8 cellular contexts compared by ENCODE assay signal in genomic region chr7:2451171-2452073, GRCh38. TPM values are rescaled to one million over a fixed set of nuclear protein-coding genes. Genes with fewer than 3 reads are reported as not detected.
DNase-seq lines count a peak whose midpoint lies in the region; ATAC-seq and TF ChIP-seq lines count a peak whose summit lies in the region.

No MANE protein-coding gene starts in this region.

- no peaks in the 10 kb centered on the region for H3K79me2 ChIP-seq in OCI-LY3 (ENCODE audit: low read length)

- H3K36me3 ChIP-seq in BE2C, result no peaks in the 10 kb centered on the region
- no peaks in the 10 kb centered on the region for H3K36me3 ChIP-seq in OCI-LY3 (replicated peaks; ENCODE audit: low read depth, low read length)
- no peaks in the 10 kb centered on the region for H3K36me3 ChIP-seq in muscle layer of colon (ENCODE audit: insufficient read depth, low read length)

- peak overlapping the region; percentile 64; the same call in 1 of the 2 replicates for H2AFZ ChIP-seq in OCI-LY3 (ENCODE audit: low read depth, low read length)

- H3K4me3 ChIP-seq in BE2C (ENCODE audit: low read depth, low read length) (peak overlapping the region; percentile 60), OCI-LY3 (ENCODE audit: low read length) (peak overlapping the region; percentile 74), epithelial cell of proximal tubule (ENCODE audit: low read depth, low read length) (peak overlapping the region; percentile 57), muscle layer of colon (ENCODE audit: low read depth in 1 of 2, low read length in 2 of 2) (peak overlapping the region; percentile 50 to 68)

- H3K9me3 ChIP-seq in BE2C (no peaks in the 10 kb centered on the region), OCI-LY3 (ENCODE audit: insufficient read depth, low read length) (no peaks in the 10 kb centered on the region), muscle layer of colon (ENCODE audit: low read length) (no peaks in the 10 kb centered on the region)

- peak overlapping the region; percentile 86 for H3K4me2 ChIP-seq in OCI-LY3 (ENCODE audit: low read length)

- TF ChIP-seq CTCF in BE2C (IDR thresholded peaks at IDR 0.05; ENCODE audit: low read depth, low read length) (peak; percentile 85), OCI-LY3 (IDR thresholded peaks at IDR 0.05; ENCODE audit: low read depth, low read length) (peak; percentile 73), epithelial cell of proximal tubule (conservative IDR thresholded peaks at IDR 0.05; ENCODE audit: low read depth, low read length) (peak; percentile 84)

- H4K20me1 ChIP-seq in OCI-LY3 (ENCODE audit: insufficient read depth, low read length), result no peaks in the 10 kb centered on the region

- no peaks in the 10 kb centered on the region; the same call in 1 of the 2 replicates for H3K27me3 ChIP-seq in BE2C
- H3K27me3 ChIP-seq in OCI-LY3 (ENCODE audit: low read depth, low read length), result no peaks in the 10 kb centered on the region
- H3K27me3 ChIP-seq in muscle layer of colon (ENCODE audit: control insufficient read depth in 1 of 2, insufficient read depth in 2 of 2, low read length in 2 of 2), result no peaks in the 10 kb centered on the region

- peak; percentile 79 for ATAC-seq in GM19043 (IDR thresholded peaks at IDR 0.05; ENCODE audit: low read depth, unreplicated experiment)

- peak overlapping the region; percentile 50; the same call in 1 of the 2 replicates for H3K9ac ChIP-seq in OCI-LY3 (ENCODE audit: low read length)
- H3K9ac ChIP-seq in muscle layer of colon (ENCODE audit: low read length), result no peak overlapping the region

- H3K4me1 ChIP-seq in BE2C, result peaks cover 8% of the 10 kb centered on the region
- H3K4me1 ChIP-seq in OCI-LY3 (ENCODE audit: low read length), result peaks cover 6% of the 10 kb centered on the region
- H3K4me1 ChIP-seq in muscle layer of colon (ENCODE audit: insufficient read depth, low read length), result peaks cover 8% of the 10 kb centered on the region

- H3K27ac ChIP-seq in OCI-LY3 (ENCODE audit: low read length), result no peak overlapping the region
- no peak overlapping the region for H3K27ac ChIP-seq in muscle layer of colon (ENCODE audit: low read depth, low read length)

- peak; percentile 93 for DNase-seq in BE2C
- DNase-seq in HK-2 (ENCODE audit: unreplicated experiment), result peak; percentile 88
- peak; percentile 74 for DNase-seq in activated T-cell treated with anti-CD3 and anti-CD28 coated beads for 4 hours
- DNase-seq in epithelial cell of proximal tubule (ENCODE audit: low read depth), result no peak
- DNase-seq in stimulated activated CD8-positive, alpha-beta memory T cell treated with anti-CD3 and anti-CD28 coated beads, Interleukin-4, amount 100 ng/mL, for 48 hours, result peak; percentile 95

RNA-seq across cellular contexts. Expression of gene GRIFIN, which starts 24.8 kb away (rescaled TPM):
- polyA plus RNA-seq in BE2C (2012; ENCODE audit: insufficient read depth, insufficient read length, low read depth), result not detected
- not detected in 2 replicates for total RNA-seq in epithelial cell of proximal tubule

RNA-seq across cellular contexts. Expression of gene CHST12, which starts 48.0 kb away (rescaled TPM):
- 32.0 TPM for polyA plus RNA-seq in BE2C (2012; ENCODE audit: insufficient read depth, insufficient read length, low read depth)
- total RNA-seq in epithelial cell of proximal tubule, result 7.2 and 10.6 TPM in 2 replicates
